13 cellular contexts compared by ENCODE assay signal in genomic region chr15:40325700-40326099, GRCh38. TPM values are rescaled to one million over a fixed set of nuclear protein-coding genes. Genes with fewer than 3 reads are reported as not detected.
A peak's percentile ranks its signal among the peaks of the same experiment; 100 is the strongest.
DNase-seq lines count a peak whose midpoint lies in the region; TF ChIP-seq lines count a peak whose summit lies in the region.
"Had no signal": no experiment of that assay in that cellular context is flagged by ENCODE, and none has a peak within 500 bp of the region (broad histone marks: within the 10 kb centered on the region; RNA-seq: fewer than 3 reads in every experiment).

No MANE protein-coding gene starts in this region.

- peak overlapping the region; percentile 94 for H3K4me2 ChIP-seq in smooth muscle cell

- no peaks in the 10 kb centered on the region for H3K9me3 Mint-ChIP-seq in chondrocyte (ENCODE audit: low read depth)
- H3K9me3 Mint-ChIP-seq: activated naive CD8-positive, alpha-beta T cell treated with anti-CD3 and anti-CD28 coated beads, Interleukin-2, amount 10 ng/mL, durations not matched to agents 7 days and 5 days had no signal

- H2AFZ ChIP-seq in smooth muscle cell (ENCODE audit: low read depth): no peak overlapping the region

- no peaks in the 10 kb centered on the region for H3K36me3 ChIP-seq in smooth muscle cell (ENCODE audit: low read depth)
- no peaks in the 10 kb centered on the region for H3K36me3 ChIP-seq in suprapubic skin

- H3K27ac ChIP-seq in smooth muscle cell (ENCODE audit: low read depth) (peak overlapping the region; percentile 97), suprapubic skin (no peak overlapping the region)

- H3K36me3 Mint-ChIP-seq in chondrocyte (ENCODE audit: low read depth): peaks cover 9% of the 10 kb centered on the region

- no peak for TF ChIP-seq POLR2A in suprapubic skin (IDR thresholded peaks at IDR 0.05)

- H3K4me3 ChIP-seq in smooth muscle cell: peak overlapping the region; percentile 66
- H3K4me3 ChIP-seq in suprapubic skin: no peak overlapping the region

- H3K9me3 ChIP-seq in smooth muscle cell (replicated peaks; ENCODE audit: low read depth) (no peaks in the 10 kb centered on the region), suprapubic skin (no peaks in the 10 kb centered on the region)

- H3K79me2 ChIP-seq in smooth muscle cell (ENCODE audit: low read depth): peaks cover 23% of the 10 kb centered on the region

- H3K27ac Mint-ChIP-seq in chondrocyte (ENCODE audit: unreplicated experiment): peak overlapping the region; percentile 87
- H3K27ac Mint-ChIP-seq: activated naive CD8-positive, alpha-beta T cell treated with anti-CD3 and anti-CD28 coated beads, Interleukin-2, amount 10 ng/mL, durations not matched to agents 7 days and 5 days had no signal

- H3F3A ChIP-seq in smooth muscle cell (ENCODE audit: low read depth): peaks cover 5% of the 10 kb centered on the region

- peaks cover 82% of the 10 kb centered on the region for H3K4me1 Mint-ChIP-seq in chondrocyte (ENCODE audit: low read depth)

- no peaks in the 10 kb centered on the region for H3K27me3 Mint-ChIP-seq in chondrocyte (ENCODE audit: low read depth)

- no peaks in the 10 kb centered on the region for H3K27me3 ChIP-seq in smooth muscle cell (ENCODE audit: low read depth)
- no peaks in the 10 kb centered on the region for H3K27me3 ChIP-seq in suprapubic skin

- TF ChIP-seq EP300 in suprapubic skin (IDR thresholded peaks at IDR 0.05): no peak

- H4K20me1 ChIP-seq in smooth muscle cell (ENCODE audit: low read depth): peaks cover 17% of the 10 kb centered on the region

- TF ChIP-seq CTCF in chondrocyte (IDR thresholded peaks at IDR 0.05) (no peak), smooth muscle cell (IDR thresholded peaks at IDR 0.05; ENCODE audit: borderline replicate concordance, insufficient read depth, poor library complexity, severe bottlenecking) (no peak), suprapubic skin (IDR thresholded peaks at IDR 0.05) (no peak)

- DNase-seq in SKM-1 treated with dmso at 0.1 percent for 144 hours (lab: John Stamatoyannopoulos, UW; ENCODE audit: unreplicated experiment) (peak; percentile 13), SKM-1 (lab: John Stamatoyannopoulos, UW; ENCODE audit: unreplicated experiment) (no peak), chondrocyte (ENCODE audit: low spot score) (no peak), smooth muscle cell (lab: John Stamatoyannopoulos, UW; ENCODE audit: unreplicated experiment) (no peak), DMS53 (lab: John Stamatoyannopoulos, UW) (no peak), suprapubic skin (ENCODE audit: low spot score in 2 of 2) (no peak)
- DNase-seq: activated CD4-positive, alpha-beta T cell treated with anti-CD3 and anti-CD28 coated beads for 4 hours; activated naive CD8-positive, alpha-beta T cell treated with anti-CD3 and anti-CD28 coated beads, Interleukin-2, amount 10 ng/mL, durations not matched to agents 7 days and 5 days had no signal

- no peak overlapping the region for H3K9ac ChIP-seq in smooth muscle cell (ENCODE audit: low read depth)

- H3K4me3 Mint-ChIP-seq in chondrocyte (ENCODE audit: unreplicated experiment): peak overlapping the region; percentile 84

- 89% methylated on average over 2 of the region's 2 CpGs for WGBS in smooth muscle cell (ENCODE audit: low lambda C conversion rate)
- WGBS in suprapubic skin: 90% methylated on average over 2 of the region's 2 CpGs

- peaks cover 51% of the 10 kb centered on the region for H3K4me1 ChIP-seq in smooth muscle cell (ENCODE audit: low read depth)
- H3K4me1 ChIP-seq in suprapubic skin: peaks cover 33% of the 10 kb centered on the region

RNA-seq across cellular contexts. Expression of gene INAFM2, which starts 2.2 kb away (rescaled TPM):
- total RNA-seq in chondrocyte (68.8 to 128 TPM (median 80.6 TPM) in 3 replicates), smooth muscle cell (28.1 and 30.4 TPM in 2 replicates), suprapubic skin (1 to 10 TPM; 3.3 to 9.1 (median 6.1) TPM)
- 23.9 and 48.6 TPM in 2 replicates for polyA plus RNA-seq in smooth muscle cell

RNA-seq across cellular contexts. Expression of gene CCDC9B, which starts 15.0 kb away (rescaled TPM):
- total RNA-seq in chondrocyte (55.4 to 60.0 TPM (median 58.0 TPM) in 3 replicates), smooth muscle cell (2.2 and 3.8 TPM in 2 replicates), suprapubic skin (10 to 100 TPM in 2 of 4 donors, 1 to 10 TPM in 2; 6.1 to 47.9 (median 10.9) TPM)
- 0.97 and 4.7 TPM in 2 replicates for polyA plus RNA-seq in smooth muscle cell

RNA-seq across cellular contexts. Expression of gene PLCB2, which starts 18.0 kb away (rescaled TPM):
- total RNA-seq in chondrocyte (1.4 to 3.4 TPM (median 2.8 TPM) in 3 replicates), smooth muscle cell (1.5 and 3.9 TPM in 2 replicates), suprapubic skin (1 to 10 TPM in 3 of 4 donors, under 1 TPM in 1; 0.34 to 3.0 (median 2.0) TPM)
- polyA plus RNA-seq in smooth muscle cell: 1.9 TPM in 1 of 2 replicates, not detected in the other
- total RNA-seq: M059J had no signal

RNA-seq across cellular contexts. Expression of gene PHGR1, which starts 25.1 kb away (rescaled TPM):
- total RNA-seq in chondrocyte: not detected in 3 replicates
- total RNA-seq in smooth muscle cell: not detected in 2 replicates
- 0.48 TPM in 1 of 2 replicates, not detected in the other for polyA plus RNA-seq in smooth muscle cell
- not detected for total RNA-seq in suprapubic skin
- total RNA-seq: activated naive CD8-positive, alpha-beta T cell treated with anti-CD3 and anti-CD28 coated beads, Interleukin-2, amount 10 ng/mL, durations not matched to agents 7 days and 5 days; epithelial cell of proximal tubule; left lobe of liver; M059J; temporal lobe had no signal
- polyA plus RNA-seq: AG04450 had no signal

RNA-seq across cellular contexts. Expression of gene DISP2, which starts 32.3 kb away (rescaled TPM):
- total RNA-seq in chondrocyte: 1.3 to 2.2 TPM (median 1.4 TPM) in 3 replicates
- total RNA-seq in smooth muscle cell: 0.04 and 0.58 TPM in 2 replicates
- 0.46 and 0.90 TPM in 2 replicates for polyA plus RNA-seq in smooth muscle cell
- total RNA-seq in suprapubic skin: under 1 TPM in 3 of 4 donors, not detected in 1; 0.04 to 0.21 (median 0.05) TPM
